In the genomic region with DNA sequence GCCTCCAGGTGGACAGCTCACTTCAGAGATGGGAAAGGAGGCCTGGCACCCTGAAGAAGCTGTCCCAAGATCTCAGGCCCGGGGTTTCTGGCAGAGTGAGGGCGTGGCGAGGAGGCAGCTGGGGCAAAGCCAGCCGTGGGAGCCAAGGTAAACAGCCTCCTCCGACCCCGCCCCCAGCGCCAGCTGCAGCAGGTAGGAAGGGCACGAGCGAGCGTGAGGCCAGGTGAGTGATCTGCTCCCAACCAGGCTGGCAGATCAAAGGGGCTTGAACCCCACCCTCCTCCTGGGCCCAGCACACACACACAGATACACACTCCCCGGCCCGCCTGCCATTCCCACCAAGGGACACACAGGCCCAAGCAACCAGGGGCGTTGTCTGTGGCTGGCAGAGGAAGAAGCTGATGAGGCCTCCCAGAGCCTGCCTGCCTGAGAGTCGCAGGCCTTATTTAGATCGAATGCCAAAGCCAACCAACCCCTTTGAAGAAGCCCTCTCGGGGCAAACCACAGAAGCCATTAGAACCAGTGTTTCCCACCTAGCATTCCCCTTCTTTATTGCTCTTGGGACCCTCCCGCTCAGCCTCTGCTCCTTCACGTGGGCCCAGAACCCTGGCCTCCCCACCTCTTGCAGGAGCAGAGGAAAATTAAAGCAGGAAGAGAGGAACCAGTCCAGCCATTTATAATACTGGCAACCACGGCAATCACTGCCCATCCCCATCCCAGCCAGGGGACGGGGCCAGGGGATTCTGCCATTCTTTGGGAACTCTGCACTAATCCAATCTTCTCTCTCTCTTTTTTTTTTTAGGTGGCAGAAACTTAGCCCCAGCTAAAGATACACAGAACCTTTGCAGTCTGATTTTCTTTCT, we compare ENCODE assay signal across 1 cellular context.
TF ChIP-seq lines count a peak whose summit lies in the region.

No MANE protein-coding gene starts in this region.

TF ChIP-seq in HepG2, 621 proteins besides CTCF, POLR2A, EP300 and RAD21 (continued from another document):
- TF ChIP-seq, protein P1, sequence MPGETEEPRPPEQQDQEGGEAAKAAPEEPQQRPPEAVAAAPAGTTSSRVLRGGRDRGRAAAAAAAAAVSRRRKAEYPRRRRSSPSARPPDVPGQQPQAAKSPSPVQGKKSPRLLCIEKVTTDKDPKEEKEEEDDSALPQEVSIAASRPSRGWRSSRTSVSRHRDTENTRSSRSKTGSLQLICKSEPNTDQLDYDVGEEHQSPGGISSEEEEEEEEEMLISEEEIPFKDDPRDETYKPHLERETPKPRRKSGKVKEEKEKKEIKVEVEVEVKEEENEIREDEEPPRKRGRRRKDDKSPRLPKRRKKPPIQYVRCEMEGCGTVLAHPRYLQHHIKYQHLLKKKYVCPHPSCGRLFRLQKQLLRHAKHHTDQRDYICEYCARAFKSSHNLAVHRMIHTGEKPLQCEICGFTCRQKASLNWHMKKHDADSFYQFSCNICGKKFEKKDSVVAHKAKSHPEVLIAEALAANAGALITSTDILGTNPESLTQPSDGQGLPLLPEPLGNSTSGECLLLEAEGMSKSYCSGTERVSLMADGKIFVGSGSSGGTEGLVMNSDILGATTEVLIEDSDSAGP (CRISPR knock-in tag; IDR thresholded peaks at IDR 0.05; ENCODE audit: borderline replicate concordance): no peak
- TF ChIP-seq RBM22 (optimal IDR thresholded peaks at IDR 0.05; ENCODE audit: low read length) (no peak), SP1 (IDR thresholded peaks at IDR 0.05) (no peak), SP1 (CRISPR knock-in tag; IDR thresholded peaks at IDR 0.05) (no peak), STAT5B (CRISPR knock-in tag; IDR thresholded peaks at IDR 0.05) (no peak)
